8 cellular contexts compared by ENCODE assay signal in genomic region chrX:63209128-63209527, GRCh38.
DNase-seq lines count a peak whose midpoint lies in the region; ATAC-seq, FAIRE-seq and TF ChIP-seq lines count a peak whose summit lies in the region.
"Not testable (repeated sequence)": the region's sequence is repeated elsewhere in the genome, so short reads cannot be mapped to it uniquely, and the experiment has no call there.

No MANE protein-coding gene starts in this region.

- not testable (repeated sequence) for H3F3A ChIP-seq in PC-3 (ENCODE audit: low read length, unreplicated experiment)

- DNase-seq in PC-3; endothelial cell of umbilical vein (ENCODE audit: low read depth, low spot score); urothelium cell line (ENCODE audit: low spot score): not testable (repeated sequence)

- not testable (repeated sequence) for H4K20me1 ChIP-seq in PC-3 (ENCODE audit: low read length); endothelial cell of umbilical vein (replicated peaks; ENCODE audit: control insufficient read depth, extremely low read depth, insufficient read depth, low read length)

- H2AFZ ChIP-seq in PC-3 (ENCODE audit: low read length); endothelial cell of umbilical vein (ENCODE audit: low read depth, low read length): not testable (repeated sequence)

- not testable (repeated sequence) for H3K4me1 ChIP-seq in PC-3 (ENCODE audit: insufficient read depth, low read length); endothelial cell of umbilical vein (ENCODE audit: control insufficient read depth, extremely low read depth, insufficient read depth, low read length)

- peak; percentile 87 for FAIRE-seq in endothelial cell of umbilical vein (lab: Jason Lieb, UNC)
- FAIRE-seq in urothelium cell line (lab: Jason Lieb, UNC), result peak; percentile 74

- H3K9me2 ChIP-seq in PC-3 (replicated peaks; ENCODE audit: low read length), result not testable (repeated sequence)

- not testable (repeated sequence) for H3K36me3 ChIP-seq in PC-3 (ENCODE audit: low read depth, low read length); endothelial cell of umbilical vein (ENCODE audit: control insufficient read depth in 2 of 2, extremely low read depth in 1 of 2, insufficient read depth in 2 of 2, low read length in 2 of 2)

- not testable (repeated sequence) for BruUV-seq in PC-3 (replicated peaks; lab: Mats Ljungman, UMichigan); endothelial cell of umbilical vein (replicated peaks; lab: Mats Ljungman, UMichigan)

- not testable (repeated sequence) for TF ChIP-seq CTCF in PC-3 (conservative IDR thresholded peaks at IDR 0.05; ENCODE audit: low read depth, low read length); endothelial cell of umbilical vein (IDR thresholded peaks at IDR 0.05; ENCODE audit: extremely low read depth in 1 of 2, insufficient read depth in 1 of 2, low read depth in 1 of 2, low read length in 2 of 2)

- H3K4me2 ChIP-seq in PC-3 (ENCODE audit: low read length); endothelial cell of umbilical vein (ENCODE audit: insufficient read depth, low read length): not testable (repeated sequence)

- not testable (repeated sequence) for H3K27me3 ChIP-seq in PC-3 (ENCODE audit: low read length); endothelial cell of umbilical vein (ENCODE audit: control insufficient read depth in 2 of 2, insufficient read depth in 2 of 2, low read length in 2 of 2)

- H3K79me2 ChIP-seq in PC-3 (ENCODE audit: low read length); endothelial cell of umbilical vein (ENCODE audit: control insufficient read depth, insufficient read depth, low read length): not testable (repeated sequence)

- H3K9ac ChIP-seq in PC-3 (ENCODE audit: low read length); endothelial cell of umbilical vein (replicated peaks; ENCODE audit: extremely low read depth, insufficient read depth, low read length): not testable (repeated sequence)

- not testable (repeated sequence) for H3K9me1 ChIP-seq in endothelial cell of umbilical vein (replicated peaks; ENCODE audit: control insufficient read depth, extremely low read depth, insufficient read depth, low read length)

- ATAC-seq in GM18519 (IDR thresholded peaks at IDR 0.05; ENCODE audit: low FRiP score, unreplicated experiment) (peak; percentile 62), GM19351 (IDR thresholded peaks at IDR 0.05; ENCODE audit: unreplicated experiment) (peak; percentile 83), GM21717 (IDR thresholded peaks at IDR 0.05; ENCODE audit: unreplicated experiment) (peak; percentile 53), HG02852 (IDR thresholded peaks at IDR 0.05; ENCODE audit: unreplicated experiment) (peak; percentile 62), HG03280 (IDR thresholded peaks at IDR 0.05; ENCODE audit: unreplicated experiment) (peak; percentile 62), PC-3 (peak; percentile 40; the same call in 1 of the 2 replicates)

- H3K4me3 ChIP-seq in PC-3 (ENCODE audit: low read length); endothelial cell of umbilical vein (replicated peaks in 1 of 3; ENCODE audit: insufficient read depth in 1 of 3, low read depth in 1 of 3, low read length in 3 of 3): not testable (repeated sequence)

- H3K27ac ChIP-seq in PC-3 (ENCODE audit: low read length); endothelial cell of umbilical vein (ENCODE audit: insufficient read depth, low read depth, low read length): not testable (repeated sequence)

- H3K9me3 ChIP-seq in PC-3 (ENCODE audit: low read length); endothelial cell of umbilical vein (replicated peaks; ENCODE audit: control insufficient read depth, insufficient read depth, low read length): not testable (repeated sequence)

- intact Hi-C loops in PC-3 (cut with micrococcal nuclease); endothelial cell of umbilical vein (cut with micrococcal nuclease): not testable (repeated sequence)

- TF ChIP-seq POLR2A in endothelial cell of umbilical vein (IDR thresholded peaks at IDR 0.05; ENCODE audit: low read depth, low read length), result not testable (repeated sequence)

- dilution Hi-C loops in endothelial cell of umbilical vein (cut with MboI; ENCODE audit: extremely low pct_ligation_motif_present, low sequenced_read_pairs), result not testable (repeated sequence)

- POLR2A ChIA-PET in PC-3 (lab: Charles Lee; ENCODE audit: unreplicated experiment); endothelial cell of umbilical vein (lab: Charles Lee): not testable (repeated sequence)

- CTCF ChIA-PET in PC-3 (lab: Charles Lee); endothelial cell of umbilical vein (lab: Charles Lee): not testable (repeated sequence)
